In the genomic region with DNA sequence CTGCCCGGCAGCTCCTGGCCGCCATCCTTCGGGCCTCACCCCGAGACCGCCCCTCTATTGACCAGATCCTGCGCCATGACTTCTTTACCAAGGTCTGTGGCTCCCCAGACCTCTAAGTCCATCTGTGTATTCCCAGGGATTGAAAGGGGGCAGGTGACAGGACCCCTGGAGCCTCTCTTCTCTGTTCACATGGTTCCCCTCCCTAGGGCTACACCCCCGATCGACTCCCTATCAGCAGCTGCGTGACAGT, we compare ENCODE assay signal across 10 cellular contexts. TPM values are rescaled to one million over a fixed set of nuclear protein-coding genes. Genes with fewer than 3 reads are reported as not detected.
DNase-seq lines count a peak whose midpoint lies in the region; ATAC-seq and TF ChIP-seq lines count a peak whose summit lies in the region.
"Had no signal": no experiment of that assay in that cellular context is flagged by ENCODE, and none has a peak within 500 bp of the region (broad histone marks: within the 10 kb centered on the region; RNA-seq: fewer than 3 reads in every experiment).

No MANE protein-coding gene starts in this region.

- ATAC-seq in stimulated activated naive CD8-positive, alpha-beta T cell treated with anti-CD3 and anti-CD28 coated beads, Interleukin-15, amount 100 ng/mL, for 72 hours, result no peak
- no peak for ATAC-seq in HG03175 (IDR thresholded peaks at IDR 0.05; ENCODE audit: unreplicated experiment)

- peak overlapping the region; percentile 76 for H3K27ac Mint-ChIP-seq in activated CD4-positive, alpha-beta T cell treated with anti-CD3 and anti-CD28 coated beads, Interleukin-2, amount 10 ng/mL, durations not matched to agents 7 days and 5 days
- peak overlapping the region; percentile 48 for H3K27ac Mint-ChIP-seq in activated T-helper 2 cell treated with anti-CD3 and anti-CD28 coated beads, Interferon-gamma antibody, Interleukin-2, Interleukin-4, amounts not matched to agents 10 μg/mL and 5 μg/mL and 100 μg/mL, durations not matched to agents 14 hours and 24 hours and 36 hours
- H3K27ac Mint-ChIP-seq in glutamatergic neuron (ENCODE audit: unreplicated experiment), result peak overlapping the region; percentile 99
- peak overlapping the region; percentile 21 to 44 for H3K27ac Mint-ChIP-seq in stimulated activated naive CD8-positive, alpha-beta T cell treated with anti-CD3 and anti-CD28 coated beads, Interleukin-15, amount 100 ng/mL, for 72 hours

- peaks cover 58% of the 10 kb centered on the region for H3K36me3 Mint-ChIP-seq in activated CD4-positive, alpha-beta T cell treated with anti-CD3 and anti-CD28 coated beads, Interleukin-2, amount 10 ng/mL, durations not matched to agents 7 days and 5 days (ENCODE audit: low read depth)
- H3K36me3 Mint-ChIP-seq in activated T-helper 2 cell treated with anti-CD3 and anti-CD28 coated beads, Interferon-gamma antibody, Interleukin-2, Interleukin-4, amounts not matched to agents 10 μg/mL and 5 μg/mL and 100 μg/mL, durations not matched to agents 14 hours and 24 hours and 36 hours (ENCODE audit: low read depth), result peaks cover 65% of the 10 kb centered on the region
- peaks cover 6% of the 10 kb centered on the region for H3K36me3 Mint-ChIP-seq in glutamatergic neuron (ENCODE audit: unreplicated experiment)

- H3K4me3 Mint-ChIP-seq in activated CD4-positive, alpha-beta T cell treated with anti-CD3 and anti-CD28 coated beads, Interleukin-2, amount 10 ng/mL, durations not matched to agents 7 days and 5 days, result peak overlapping the region; percentile 80
- peak overlapping the region; percentile 91 for H3K4me3 Mint-ChIP-seq in activated T-helper 2 cell treated with anti-CD3 and anti-CD28 coated beads, Interferon-gamma antibody, Interleukin-2, Interleukin-4, amounts not matched to agents 10 μg/mL and 5 μg/mL and 100 μg/mL, durations not matched to agents 14 hours and 24 hours and 36 hours (ENCODE audit: low read depth)
- H3K4me3 Mint-ChIP-seq in glutamatergic neuron (ENCODE audit: unreplicated experiment), result peak overlapping the region; percentile 91
- peak overlapping the region; percentile 81 to 86 for H3K4me3 Mint-ChIP-seq in stimulated activated naive CD8-positive, alpha-beta T cell treated with anti-CD3 and anti-CD28 coated beads, Interleukin-15, amount 100 ng/mL, for 72 hours

- H3K27me3 Mint-ChIP-seq in activated CD4-positive, alpha-beta T cell treated with anti-CD3 and anti-CD28 coated beads, Interleukin-2, amount 10 ng/mL, durations not matched to agents 7 days and 5 days, result no peaks in the 10 kb centered on the region
- no peaks in the 10 kb centered on the region for H3K27me3 Mint-ChIP-seq in activated T-helper 2 cell treated with anti-CD3 and anti-CD28 coated beads, Interferon-gamma antibody, Interleukin-2, Interleukin-4, amounts not matched to agents 10 μg/mL and 5 μg/mL and 100 μg/mL, durations not matched to agents 14 hours and 24 hours and 36 hours (ENCODE audit: low read depth)
- H3K27me3 Mint-ChIP-seq in glutamatergic neuron (ENCODE audit: unreplicated experiment), result peaks cover 16% of the 10 kb centered on the region
- H3K27me3 Mint-ChIP-seq in stimulated activated naive CD8-positive, alpha-beta T cell treated with anti-CD3 and anti-CD28 coated beads, Interleukin-15, amount 100 ng/mL, for 72 hours, result no peaks in the 10 kb centered on the region

- intact Hi-C loops in activated T-helper 2 cell treated with anti-CD3 and anti-CD28 coated beads, Interferon-gamma antibody, Interleukin-2, Interleukin-4, amounts not matched to agents 10 μg/mL and 5 μg/mL and 100 μg/mL, durations not matched to agents 14 hours and 24 hours and 36 hours (cut with micrococcal nuclease), result loop anchor here (5.0 to 10.0 kb wide), 3 partner anchors 209 to 882 kb away; a partner anchor contains a TSS

- POLR2A ChIA-PET in activated CD4-positive, alpha-beta T cell treated with anti-CD3 and anti-CD28 coated beads, Interleukin-2, amount 10 ng/mL, durations not matched to agents 7 days and 5 days (lab: Charles Lee), result no interaction called here

- no peak for TF ChIP-seq CTCF in glutamatergic neuron (IDR thresholded peaks at IDR 0.05; ENCODE audit: partially characterized antibody, unreplicated experiment)

- no peaks in the 10 kb centered on the region for H3K9me3 Mint-ChIP-seq in activated CD4-positive, alpha-beta T cell treated with anti-CD3 and anti-CD28 coated beads, Interleukin-2, amount 10 ng/mL, durations not matched to agents 7 days and 5 days
- H3K9me3 Mint-ChIP-seq in activated T-helper 2 cell treated with anti-CD3 and anti-CD28 coated beads, Interferon-gamma antibody, Interleukin-2, Interleukin-4, amounts not matched to agents 10 μg/mL and 5 μg/mL and 100 μg/mL, durations not matched to agents 14 hours and 24 hours and 36 hours, result no peaks in the 10 kb centered on the region
- peaks cover 15% of the 10 kb centered on the region for H3K9me3 Mint-ChIP-seq in glutamatergic neuron (ENCODE audit: unreplicated experiment)
- H3K9me3 Mint-ChIP-seq in stimulated activated naive CD8-positive, alpha-beta T cell treated with anti-CD3 and anti-CD28 coated beads, Interleukin-15, amount 100 ng/mL, for 72 hours, result no peaks in the 10 kb centered on the region

- CTCF ChIA-PET in activated CD4-positive, alpha-beta T cell treated with anti-CD3 and anti-CD28 coated beads, Interleukin-2, amount 10 ng/mL, durations not matched to agents 7 days and 5 days (lab: Charles Lee), result no interaction called here

- DNase-seq in activated CD4-positive, alpha-beta T cell treated with anti-CD3 and anti-CD28 coated beads, Interleukin-2, amount 10 ng/mL, durations not matched to agents 7 days and 5 days, result no peak
- DNase-seq in activated CD4-positive, alpha-beta T cell treated with anti-CD3 and anti-CD28 coated beads for 1 hour, result no peak
- no peak for DNase-seq in activated T-helper 2 cell treated with anti-CD3 and anti-CD28 coated beads, Interferon-gamma antibody, Interleukin-2, Interleukin-4, amounts not matched to agents 10 μg/mL and 5 μg/mL and 100 μg/mL, durations not matched to agents 14 hours and 24 hours and 36 hours (ENCODE audit: low spot score)
- DNase-seq in glutamatergic neuron (no peak), superior temporal gyrus (ENCODE audit: extremely low spot score) (no peak), amygdala (lab: John Stamatoyannopoulos, UW) (no peak)
- DNase-seq in stimulated activated naive CD8-positive, alpha-beta T cell treated with anti-CD3 and anti-CD28 coated beads, Interleukin-15, amount 100 ng/mL, for 72 hours, result no peak
- DNase-seq: NCI-H774; stimulated activated CD4-positive, alpha-beta T cell treated with anti-CD3 and anti-CD28 coated beads, Interleukin-12 subunit alpha, Interleukin-12 subunit beta, amount 100 ng/mL, for 4 hours had no signal

- H3K4me1 Mint-ChIP-seq in activated CD4-positive, alpha-beta T cell treated with anti-CD3 and anti-CD28 coated beads, Interleukin-2, amount 10 ng/mL, durations not matched to agents 7 days and 5 days, result peaks cover 68% of the 10 kb centered on the region
- peaks cover 41% of the 10 kb centered on the region for H3K4me1 Mint-ChIP-seq in activated T-helper 2 cell treated with anti-CD3 and anti-CD28 coated beads, Interferon-gamma antibody, Interleukin-2, Interleukin-4, amounts not matched to agents 10 μg/mL and 5 μg/mL and 100 μg/mL, durations not matched to agents 14 hours and 24 hours and 36 hours (ENCODE audit: low read depth)
- peaks cover 32% of the 10 kb centered on the region for H3K4me1 Mint-ChIP-seq in glutamatergic neuron (ENCODE audit: low read depth, unreplicated experiment)
- peaks cover 77% of the 10 kb centered on the region for H3K4me1 Mint-ChIP-seq in stimulated activated naive CD8-positive, alpha-beta T cell treated with anti-CD3 and anti-CD28 coated beads, Interleukin-15, amount 100 ng/mL, for 72 hours

RNA-seq across cellular contexts. Expression of a gene that starts 2.8 kb away (rescaled TPM):
- 10 to 100 TPM; 54.3 to 57.5 TPM for total RNA-seq in activated CD4-positive, alpha-beta T cell treated with anti-CD3 and anti-CD28 coated beads, Interleukin-2, amount 10 ng/mL, durations not matched to agents 7 days and 5 days
- total RNA-seq in activated T-helper 2 cell treated with anti-CD3 and anti-CD28 coated beads, Interferon-gamma antibody, Interleukin-2, Interleukin-4, amounts not matched to agents 10 μg/mL and 5 μg/mL and 100 μg/mL, durations not matched to agents 14 hours and 24 hours and 36 hours, result 128 and 135 TPM in 2 replicates
- 89.3 TPM for total RNA-seq in glutamatergic neuron (ENCODE audit: unreplicated experiment)

RNA-seq across cellular contexts. Expression of a gene that starts 4.2 kb away (rescaled TPM):
- total RNA-seq in activated CD4-positive, alpha-beta T cell treated with anti-CD3 and anti-CD28 coated beads, Interleukin-2, amount 10 ng/mL, durations not matched to agents 7 days and 5 days, result under 1 TPM; 0.47 to 0.83 TPM
- total RNA-seq in activated T-helper 2 cell treated with anti-CD3 and anti-CD28 coated beads, Interferon-gamma antibody, Interleukin-2, Interleukin-4, amounts not matched to agents 10 μg/mL and 5 μg/mL and 100 μg/mL, durations not matched to agents 14 hours and 24 hours and 36 hours, result 0.32 TPM in 1 of 2 replicates, not detected in the other
- total RNA-seq in glutamatergic neuron (ENCODE audit: unreplicated experiment), result not detected

RNA-seq across cellular contexts. Expression of a gene that starts 5.3 kb away (rescaled TPM):
- 1 to 10 TPM; 6.0 to 7.7 TPM for total RNA-seq in activated CD4-positive, alpha-beta T cell treated with anti-CD3 and anti-CD28 coated beads, Interleukin-2, amount 10 ng/mL, durations not matched to agents 7 days and 5 days
- 17.0 and 19.8 TPM in 2 replicates for total RNA-seq in activated T-helper 2 cell treated with anti-CD3 and anti-CD28 coated beads, Interferon-gamma antibody, Interleukin-2, Interleukin-4, amounts not matched to agents 10 μg/mL and 5 μg/mL and 100 μg/mL, durations not matched to agents 14 hours and 24 hours and 36 hours
- total RNA-seq in glutamatergic neuron (ENCODE audit: unreplicated experiment), result 5.9 TPM

RNA-seq across cellular contexts. Expression of a gene that starts 15.0 kb away (rescaled TPM):
- total RNA-seq in activated CD4-positive, alpha-beta T cell treated with anti-CD3 and anti-CD28 coated beads, Interleukin-2, amount 10 ng/mL, durations not matched to agents 7 days and 5 days, result under 1 TPM; 0.42 to 0.55 TPM
- 0.91 and 1.7 TPM in 2 replicates for total RNA-seq in activated T-helper 2 cell treated with anti-CD3 and anti-CD28 coated beads, Interferon-gamma antibody, Interleukin-2, Interleukin-4, amounts not matched to agents 10 μg/mL and 5 μg/mL and 100 μg/mL, durations not matched to agents 14 hours and 24 hours and 36 hours
- total RNA-seq in glutamatergic neuron (ENCODE audit: unreplicated experiment), result 0.88 TPM

RNA-seq across cellular contexts. Expression of a gene that starts 27.6 kb away (rescaled TPM):
- 1,000 to 10,000 TPM; 1,879 to 1,968 TPM for total RNA-seq in activated CD4-positive, alpha-beta T cell treated with anti-CD3 and anti-CD28 coated beads, Interleukin-2, amount 10 ng/mL, durations not matched to agents 7 days and 5 days
- 2,328 and 2,356 TPM in 2 replicates for total RNA-seq in activated T-helper 2 cell treated with anti-CD3 and anti-CD28 coated beads, Interferon-gamma antibody, Interleukin-2, Interleukin-4, amounts not matched to agents 10 μg/mL and 5 μg/mL and 100 μg/mL, durations not matched to agents 14 hours and 24 hours and 36 hours
- total RNA-seq in glutamatergic neuron (ENCODE audit: unreplicated experiment), result 988 TPM

Comparison
In these comparisons a context has a peak if more than half of its experiments do, and no peak if none do; other contexts are left out.
1. H3K27ac Mint-ChIP-seq: peak in every context shown above with its lines; median percentile 99 in glutamatergic neuron; 76 in activated CD4-positive, alpha-beta T cell treated with anti-CD3 and anti-CD28 coated beads, Interleukin-2, amount 10 ng/mL, durations not matched to agents 7 days and 5 days; 48 in activated T-helper 2 cell treated with anti-CD3 and anti-CD28 coated beads, Interferon-gamma antibody, Interleukin-2, Interleukin-4, amounts not matched to agents 10 μg/mL and 5 μg/mL and 100 μg/mL, durations not matched to agents 14 hours and 24 hours and 36 hours; 32 in stimulated activated naive CD8-positive, alpha-beta T cell treated with anti-CD3 and anti-CD28 coated beads, Interleukin-15, amount 100 ng/mL, for 72 hours.